Comparison of ENCODE assay signal across 12 cellular contexts in the genomic region with DNA sequence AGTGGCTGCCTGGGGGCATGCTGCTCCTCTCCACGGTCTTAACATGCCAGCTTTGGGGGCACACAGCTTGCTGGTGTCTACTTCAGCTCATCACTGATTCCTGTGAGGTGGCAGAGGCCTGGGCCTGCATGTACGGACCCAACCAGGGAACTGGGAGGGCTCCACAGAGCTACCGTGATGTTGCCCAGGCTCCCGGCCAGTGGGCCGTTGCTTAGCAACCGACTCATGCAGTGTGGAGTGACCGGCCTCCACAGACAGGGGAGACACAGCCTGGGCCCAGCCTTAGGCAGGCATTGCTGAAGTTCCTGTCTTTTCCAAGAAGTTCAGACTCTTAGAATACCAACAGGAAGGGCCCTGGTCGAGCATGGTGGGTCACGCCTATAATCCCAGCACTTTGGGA. TPM values are rescaled to one million over a fixed set of nuclear protein-coding genes. Genes with fewer than 3 reads are reported as not detected.
DNase-seq lines count a peak whose midpoint lies in the region; ATAC-seq, FAIRE-seq and TF ChIP-seq lines count a peak whose summit lies in the region.
"Had no signal": no experiment of that assay in that cellular context is flagged by ENCODE, and none has a peak within 500 bp of the region (broad histone marks: within the 10 kb centered on the region; RNA-seq: fewer than 3 reads in every experiment).

No MANE protein-coding gene starts in this region.

- POLR2A ChIA-PET in A549 (lab: Yijun Ruan, JAX) (no interaction called here), IMR-90 (lab: Charles Lee; ENCODE audit: unreplicated experiment) (no interaction called here)
- POLR2A ChIA-PET in activated CD4-positive, alpha-beta T cell treated with anti-CD3 and anti-CD28 coated beads, Interleukin-2, amount 10 ng/mL, durations not matched to agents 7 days and 5 days (lab: Charles Lee) = no interaction called here

- no peak for TF ChIP-seq EP300 in A549 (IDR thresholded peaks at IDR 0.05)

- no peak overlapping the region for H3K56ac ChIP-seq in IMR-90 (ENCODE audit: extremely low read depth, insufficient read depth, low read length)

- H3K4me3 Mint-ChIP-seq in activated CD4-positive, alpha-beta T cell treated with anti-CD3 and anti-CD28 coated beads, Interleukin-2, amount 10 ng/mL, durations not matched to agents 7 days and 5 days = no peak overlapping the region
- H3K4me3 Mint-ChIP-seq in activated T-helper 17 cell treated with anti-CD3 and anti-CD28 coated beads, Interleukin-2, amount 50 U/mL, for 72 hours = no peak overlapping the region

- no peak overlapping the region for H3K23ac ChIP-seq in IMR-90 (ENCODE audit: low read depth, low read length)

- H2BK15ac ChIP-seq in IMR-90 (ENCODE audit: low read depth, low read length) = no peak overlapping the region

- H2BK120ac ChIP-seq in IMR-90 (ENCODE audit: low read depth, low read length) = no peak overlapping the region

- TF ChIP-seq RAD21 in A549 (conservative IDR thresholded peaks at IDR 0.05 in 1 of 2, IDR thresholded peaks at IDR 0.05 in 1 of 2) (no peak), IMR-90 (IDR thresholded peaks at IDR 0.05; ENCODE audit: low read length) (no peak)

- H4K20me1 ChIP-seq in IMR-90 (ENCODE audit: insufficient read depth, low read length) = no peaks in the 10 kb centered on the region

- H3K9me3 Mint-ChIP-seq in activated CD4-positive, alpha-beta T cell treated with anti-CD3 and anti-CD28 coated beads, Interleukin-2, amount 10 ng/mL, durations not matched to agents 7 days and 5 days = no peaks in the 10 kb centered on the region
- no peaks in the 10 kb centered on the region for H3K9me3 Mint-ChIP-seq in activated T-helper 17 cell treated with anti-CD3 and anti-CD28 coated beads, Interleukin-2, amount 50 U/mL, for 72 hours

- H3K9me3 ChIP-seq in A549 (no peaks in the 10 kb centered on the region), IMR-90 (ENCODE audit: control insufficient read depth, insufficient read depth, low read length) (no peaks in the 10 kb centered on the region), tibial artery (no peaks in the 10 kb centered on the region)
- H3K9me3 ChIP-seq: BLaER1 had no signal

- H3K27me3 ChIP-seq in IMR-90 (ENCODE audit: control insufficient read depth, insufficient read depth, low read length) (no peaks in the 10 kb centered on the region), dorsolateral prefrontal cortex (no peaks in the 10 kb centered on the region), tibial artery (no peaks in the 10 kb centered on the region)
- H3K27me3 ChIP-seq: BLaER1 had no signal

- no peak overlapping the region for H3K4me2 ChIP-seq in A549
- H3K4me2 ChIP-seq in IMR-90 (ENCODE audit: low read depth, low read length) = no peak overlapping the region
- H3K4me2 ChIP-seq: BLaER1 had no signal

- CTCF ChIA-PET in A549 (lab: Yijun Ruan, JAX) = interaction anchor here (0.7 to 6.8 kb wide), 3 partner anchors 12 to 717 kb away, joined by 3 to 43 read pairs (median 4); no protein-coding TSS in a partner anchor
- CTCF ChIA-PET in IMR-90 (lab: Yijun Ruan, JAX) = interaction anchor here (0.8 kb wide), 1 partner anchor 13 kb away, joined by 3 read pairs; no protein-coding TSS in a partner anchor
- CTCF ChIA-PET in activated CD4-positive, alpha-beta T cell treated with anti-CD3 and anti-CD28 coated beads, Interleukin-2, amount 10 ng/mL, durations not matched to agents 7 days and 5 days (lab: Charles Lee) = interaction anchor here (1.0 kb wide), 1 partner anchor 9 kb away, joined by 4 read pairs; no protein-coding TSS in a partner anchor

- H3K4me1 Mint-ChIP-seq in activated CD4-positive, alpha-beta T cell treated with anti-CD3 and anti-CD28 coated beads, Interleukin-2, amount 10 ng/mL, durations not matched to agents 7 days and 5 days = no peaks in the 10 kb centered on the region
- no peaks in the 10 kb centered on the region for H3K4me1 Mint-ChIP-seq in activated T-helper 17 cell treated with anti-CD3 and anti-CD28 coated beads, Interleukin-2, amount 50 U/mL, for 72 hours

- TF ChIP-seq CTCF in A549 (IDR thresholded peaks at IDR 0.05) = no peak
- no peak for TF ChIP-seq CTCF in IMR-90 (conservative IDR thresholded peaks at IDR 0.05; ENCODE audit: low read depth, low read length)
- no peak for TF ChIP-seq CTCF in dorsolateral prefrontal cortex (IDR thresholded peaks at IDR 0.05 in 54 of 56, conservative IDR thresholded peaks at IDR 0.05 in 2 of 56; ENCODE audit: low read depth in 1 of 56, partially characterized antibody in 56 of 56)
- no peak for TF ChIP-seq CTCF in tibial artery (IDR thresholded peaks at IDR 0.05)

- intact Hi-C loops in IMR-90 (cut with micrococcal nuclease) (no loop called here), dorsolateral prefrontal cortex (cut with DNase I) (no loop called here), tibial artery (cut with DNase I; ENCODE audit: low total_unique reads) (no loop called here)

- no peak overlapping the region for H3K4ac ChIP-seq in IMR-90 (ENCODE audit: low read depth, low read length)

- 81% methylated on average over 7 of the region's 9 CpGs for WGBS in A549 (ENCODE audit: missing lambda C conversion rate)
- 20% methylated on average over 2 of the region's 9 CpGs; no CpG with 5 or more reads in 1 of the 2 experiments for WGBS in IMR-90 (ENCODE audit: extremely low coverage in 2 of 2, insufficient read length in 1 of 2), 2 experiments

- no peak overlapping the region for H3K18ac ChIP-seq in IMR-90 (ENCODE audit: low read depth, low read length)

- H3K9me1 ChIP-seq in IMR-90 (ENCODE audit: insufficient read depth, low read length) = peaks cover 3% of the 10 kb centered on the region; the same call in 1 of the 2 replicates

- no peaks in the 10 kb centered on the region for H3K36me3 Mint-ChIP-seq in activated CD4-positive, alpha-beta T cell treated with anti-CD3 and anti-CD28 coated beads, Interleukin-2, amount 10 ng/mL, durations not matched to agents 7 days and 5 days (ENCODE audit: low read depth)
- no peaks in the 10 kb centered on the region for H3K36me3 Mint-ChIP-seq in activated T-helper 17 cell treated with anti-CD3 and anti-CD28 coated beads, Interleukin-2, amount 50 U/mL, for 72 hours (ENCODE audit: low read depth)

- H4K8ac ChIP-seq in IMR-90 (ENCODE audit: low read depth in 2 of 2, low read length in 2 of 2) = no peak overlapping the region

- no peak overlapping the region for H2BK5ac ChIP-seq in IMR-90 (ENCODE audit: low read depth, low read length, poor library complexity, severe bottlenecking)

- peak; percentile 44 to 45; a peak in 3 of 6 replicates for ATAC-seq in A549
- peak; percentile 87 for ATAC-seq in IMR-90 (ENCODE audit: low read depth)
- no peak for ATAC-seq in activated T-helper 17 cell treated with anti-CD3 and anti-CD28 coated beads, Interleukin-2, amount 50 U/mL, for 72 hours (replicated peaks)

- no peaks in the 10 kb centered on the region for H3K27me3 Mint-ChIP-seq in activated CD4-positive, alpha-beta T cell treated with anti-CD3 and anti-CD28 coated beads, Interleukin-2, amount 10 ng/mL, durations not matched to agents 7 days and 5 days
- H3K27me3 Mint-ChIP-seq in activated T-helper 17 cell treated with anti-CD3 and anti-CD28 coated beads, Interleukin-2, amount 50 U/mL, for 72 hours = no peaks in the 10 kb centered on the region

- BruUV-seq in IMR-90 (replicated peaks; lab: Mats Ljungman, UMichigan) = no TSS peak

- no peak for DNase-seq in A549 (ENCODE audit: low read depth in 1 of 2, low spot score in 1 of 2)
- peak; percentile 68 for DNase-seq in IMR-90
- peak in 9 of 10 donors; percentile 37 to 92 (median 74) for DNase-seq in dorsolateral prefrontal cortex
- DNase-seq in left kidney (ENCODE audit: low read depth, low spot score) = peak; percentile 86
- no peak for DNase-seq in activated CD4-positive, alpha-beta T cell treated with anti-CD3 and anti-CD28 coated beads, Interleukin-2, amount 10 ng/mL, durations not matched to agents 7 days and 5 days
- no peak for DNase-seq in tibial artery
- no peak for DNase-seq in NCI-H1048 (lab: John Stamatoyannopoulos, UW)
- DNase-seq: activated T-cell treated with anti-CD3 and anti-CD28 coated beads for 4 hours, NCI-H1105, OCI-M1 had no signal

- H3K27ac Mint-ChIP-seq in activated CD4-positive, alpha-beta T cell treated with anti-CD3 and anti-CD28 coated beads, Interleukin-2, amount 10 ng/mL, durations not matched to agents 7 days and 5 days = no peak overlapping the region
- no peak overlapping the region for H3K27ac Mint-ChIP-seq in activated T-helper 17 cell treated with anti-CD3 and anti-CD28 coated beads, Interleukin-2, amount 50 U/mL, for 72 hours

- no peak overlapping the region for H3K14ac ChIP-seq in IMR-90 (replicated peaks; ENCODE audit: low read depth, low read length)

- H3K4me3 ChIP-seq in A549 (no peak overlapping the region), IMR-90 (ENCODE audit: insufficient read depth, low read depth, low read length) (no peak overlapping the region), dorsolateral prefrontal cortex (no peak overlapping the region), tibial artery (no peak overlapping the region)
- H3K4me3 ChIP-seq: BLaER1 had no signal

- dilution Hi-C loops in IMR-90 (cut with HindIII; ENCODE audit: low sequenced_read_pairs, unreplicated experiment) = no loop called here

- H3K36me3 ChIP-seq in IMR-90 (ENCODE audit: control insufficient read depth, insufficient read depth, low read length) (no peaks in the 10 kb centered on the region), tibial artery (no peaks in the 10 kb centered on the region)

- no peak overlapping the region for H4K5ac ChIP-seq in IMR-90 (ENCODE audit: low read depth, low read length)

- H3K9ac ChIP-seq in IMR-90 (ENCODE audit: low read depth, low read length) = no peak overlapping the region
- H3K9ac ChIP-seq: BLaER1 had no signal

- H4K91ac ChIP-seq in IMR-90 (ENCODE audit: insufficient read depth, low read depth, low read length) = no peak overlapping the region

- FAIRE-seq in A549 (lab: Jason Lieb, UNC) = no peak

- H2AFZ ChIP-seq in IMR-90 (replicated peaks; ENCODE audit: low read length, poor library complexity) = peak overlapping the region; percentile 21

- H3K79me1 ChIP-seq in IMR-90 (ENCODE audit: low read depth in 1 of 2, low read length in 2 of 2) = peaks cover 0 to 7% of the 10 kb centered on the region in 2 experiments; a peak in 1 of 4 replicates

- TF ChIP-seq POLR2A in A549 (IDR thresholded peaks at IDR 0.05; ENCODE audit: low read length) = no peak
- no peak for TF ChIP-seq POLR2A in IMR-90 (IDR thresholded peaks at IDR 0.05; ENCODE audit: low read depth, low read length)

- H2AK9ac ChIP-seq in IMR-90 (replicated peaks; ENCODE audit: low read depth, low read length, poor library complexity) = no peak overlapping the region

- no peak overlapping the region for H2BK20ac ChIP-seq in IMR-90 (ENCODE audit: low read depth, low read length)

- H3K27ac ChIP-seq in A549 (no peak overlapping the region), IMR-90 (ENCODE audit: insufficient read depth, low read length) (no peak overlapping the region), dorsolateral prefrontal cortex (peak overlapping the region in 3 of 59 donors; percentile 8 to 28 (median 27)), tibial artery (no peak overlapping the region)
- H3K27ac ChIP-seq: BLaER1 had no signal

- no peak overlapping the region for H2AK5ac ChIP-seq in IMR-90 (ENCODE audit: low read depth, low read length)

- no peaks in the 10 kb centered on the region for H3K4me1 ChIP-seq in A549
- H3K4me1 ChIP-seq in IMR-90 (ENCODE audit: control insufficient read depth, insufficient read depth, low read length) = peaks cover 4% of the 10 kb centered on the region; the same call in 1 of the 2 replicates
- no peaks in the 10 kb centered on the region for H3K4me1 ChIP-seq in tibial artery

- in situ Hi-C loops in IMR-90 (cut with MboI; ENCODE audit: low sequenced_read_pairs) = loop anchor here (25.0 kb wide), 1 partner anchor 899 kb away; the partner anchor contains the start of gene COL26A1

RNA-seq across cellular contexts. Expression of gene SH2B2, which starts 25.8 kb away (rescaled TPM):
- 1.1 and 1.6 TPM in 2 replicates for polyA plus RNA-seq in A549 (2011; rRNA removed)
- polyA plus RNA-seq in A549 (2012; cell fraction: cytosol; rRNA removed) = 3.6 and 4.8 TPM in 2 replicates
- polyA plus RNA-seq in A549 (2012; cell fraction: nucleus; rRNA removed) = 9.6 and 12.4 TPM in 2 replicates
- 1.8 to 2.3 TPM (median 2.2 TPM) in 3 replicates for polyA plus RNA-seq in A549 (2017; fragmentation: RNase III; extraction: RNeasy Plus Mini Kit Qiagen cat#74134 plus additional on column Dnase treatment)
- 0.83 and 1.5 TPM in 2 replicates for polyA minus RNA-seq in A549 (2011; rRNA and poly(A)+ RNA removed)
- total RNA-seq in IMR-90 (2012; rRNA removed) = 0.36 and 0.56 TPM in 2 replicates
- 0.99 and 1.7 TPM in 2 replicates for polyA plus RNA-seq in IMR-90 (2012; rRNA removed)
- polyA plus RNA-seq in IMR-90 (2012; cell fraction: cytosol; rRNA removed) = 1.2 and 4.4 TPM in 2 replicates
- 2.8 and 9.6 TPM in 2 replicates for polyA plus RNA-seq in IMR-90 (2012; cell fraction: nucleus; rRNA removed; ENCODE audit: low replicate concordance)
- 10 to 100 TPM in 22 of 120 experiments, 1 to 10 TPM in 98; 2.5 to 15.8 (median 7.9) TPM for total RNA-seq in dorsolateral prefrontal cortex
- total RNA-seq in activated CD4-positive, alpha-beta T cell treated with anti-CD3 and anti-CD28 coated beads, Interleukin-2, amount 10 ng/mL, durations not matched to agents 7 days and 5 days = under 1 TPM; 0.12 to 0.50 TPM
- 10 to 100 TPM in 1 of 2 donors, 1 to 10 TPM in 1; 1.7 to 14.2 TPM for total RNA-seq in activated T-helper 17 cell treated with anti-CD3 and anti-CD28 coated beads, Interleukin-2, amount 50 U/mL, for 72 hours

Comparison
In these comparisons a context has a peak if more than half of its experiments do, and no peak if none do; other contexts are left out.
1. DNase-seq: peak in IMR-90 (single experiment), dorsolateral prefrontal cortex (9 of 10) and left kidney (single experiment); none in A549 (0 of 2), activated CD4-positive, alpha-beta T cell treated with anti-CD3 and anti-CD28 coated beads, Interleukin-2, amount 10 ng/mL, durations not matched to agents 7 days and 5 days (single experiment), tibial artery (0 of 2) and NCI-H1048 (single experiment).